In the genomic region with DNA sequence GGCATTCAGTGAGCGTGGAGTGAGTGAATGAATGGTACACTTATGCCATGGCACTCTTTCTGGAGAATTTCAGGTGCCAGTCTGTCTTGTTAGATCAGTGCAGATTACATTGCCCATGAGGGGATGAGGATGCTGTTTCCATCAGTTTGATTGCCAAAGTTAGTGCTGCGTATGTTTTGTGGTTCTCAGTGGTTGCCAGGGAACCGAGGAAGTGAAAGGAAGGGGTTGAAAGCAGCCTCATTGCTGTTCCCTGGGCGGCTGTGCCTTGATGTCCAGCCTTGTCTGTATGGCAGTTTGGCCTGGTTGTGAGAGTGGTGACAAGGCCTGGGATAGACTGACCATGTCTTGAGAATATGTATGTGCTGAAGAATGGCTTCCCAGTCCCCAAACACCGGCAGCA, we compare ENCODE assay signal across 3 cellular contexts.
TF ChIP-seq lines count a peak whose summit lies in the region.

No MANE protein-coding gene starts in this region.

TF ChIP-seq in liver, 16 proteins besides CTCF, POLR2A, EP300 and RAD21:
- TF ChIP-seq FOXA2 (IDR thresholded peaks at IDR 0.05) = no peak
- TF ChIP-seq HNF4G (IDR thresholded peaks at IDR 0.05) = no peak
- TF ChIP-seq RXRA (IDR thresholded peaks at IDR 0.05) = no peak
- TF ChIP-seq EGR1 (IDR thresholded peaks at IDR 0.05; ENCODE audit: low read depth in 2 of 2) = no peak
- TF ChIP-seq JUND (IDR thresholded peaks at IDR 0.05) = no peak

TF ChIP-seq in HepG2, 621 proteins besides CTCF, POLR2A, EP300 and RAD21 (continues in another document):
- TF ChIP-seq, protein P1, sequence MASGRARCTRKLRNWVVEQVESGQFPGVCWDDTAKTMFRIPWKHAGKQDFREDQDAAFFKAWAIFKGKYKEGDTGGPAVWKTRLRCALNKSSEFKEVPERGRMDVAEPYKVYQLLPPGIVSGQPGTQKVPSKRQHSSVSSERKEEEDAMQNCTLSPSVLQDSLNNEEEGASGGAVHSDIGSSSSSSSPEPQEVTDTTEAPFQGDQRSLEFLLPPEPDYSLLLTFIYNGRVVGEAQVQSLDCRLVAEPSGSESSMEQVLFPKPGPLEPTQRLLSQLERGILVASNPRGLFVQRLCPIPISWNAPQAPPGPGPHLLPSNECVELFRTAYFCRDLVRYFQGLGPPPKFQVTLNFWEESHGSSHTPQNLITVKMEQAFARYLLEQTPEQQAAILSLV (CRISPR knock-in tag; IDR thresholded peaks at IDR 0.05; ENCODE audit: borderline replicate concordance) = no peak
- no peak for TF ChIP-seq HNRNPL (IDR thresholded peaks at IDR 0.05; ENCODE audit: low read depth, low read length)
- TF ChIP-seq, protein P2, sequence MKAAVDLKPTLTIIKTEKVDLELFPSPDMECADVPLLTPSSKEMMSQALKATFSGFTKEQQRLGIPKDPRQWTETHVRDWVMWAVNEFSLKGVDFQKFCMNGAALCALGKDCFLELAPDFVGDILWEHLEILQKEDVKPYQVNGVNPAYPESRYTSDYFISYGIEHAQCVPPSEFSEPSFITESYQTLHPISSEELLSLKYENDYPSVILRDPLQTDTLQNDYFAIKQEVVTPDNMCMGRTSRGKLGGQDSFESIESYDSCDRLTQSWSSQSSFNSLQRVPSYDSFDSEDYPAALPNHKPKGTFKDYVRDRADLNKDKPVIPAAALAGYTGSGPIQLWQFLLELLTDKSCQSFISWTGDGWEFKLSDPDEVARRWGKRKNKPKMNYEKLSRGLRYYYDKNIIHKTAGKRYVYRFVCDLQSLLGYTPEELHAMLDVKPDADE (CRISPR knock-in tag; IDR thresholded peaks at IDR 0.05) = no peak
- TF ChIP-seq ZEB1 (IDR thresholded peaks at IDR 0.05; ENCODE audit: insufficient replicate concordance, low read depth) = no peak
- TF ChIP-seq, protein P3, sequence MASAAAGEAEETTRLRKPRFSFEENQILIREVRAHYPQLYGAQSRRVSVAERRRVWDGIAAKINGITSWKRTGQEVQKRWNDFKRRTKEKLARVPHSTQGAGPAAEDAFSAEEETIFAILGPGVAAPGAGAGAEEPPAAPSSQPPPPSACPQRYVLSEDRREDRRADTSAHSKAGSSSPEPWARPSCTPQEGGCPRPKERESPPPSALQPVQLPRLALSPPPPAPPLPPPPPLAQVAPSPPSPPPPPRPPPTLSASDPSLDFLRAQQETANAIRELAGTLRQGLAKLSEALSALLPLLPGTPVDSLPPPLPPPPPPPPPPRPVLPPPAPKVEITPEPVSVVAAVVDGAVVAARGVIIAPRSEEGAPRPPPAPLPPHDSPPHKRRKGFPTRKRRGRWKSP (CRISPR knock-in tag; IDR thresholded peaks at IDR 0.05) = no peak
- TF ChIP-seq ZNF746 (CRISPR knock-in tag; IDR thresholded peaks at IDR 0.05) = no peak
- TF ChIP-seq, protein P4, sequence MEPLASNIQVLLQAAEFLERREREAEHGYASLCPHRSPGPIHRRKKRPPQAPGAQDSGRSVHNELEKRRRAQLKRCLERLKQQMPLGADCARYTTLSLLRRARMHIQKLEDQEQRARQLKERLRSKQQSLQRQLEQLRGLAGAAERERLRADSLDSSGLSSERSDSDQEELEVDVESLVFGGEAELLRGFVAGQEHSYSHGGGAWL (CRISPR knock-in tag; IDR thresholded peaks at IDR 0.05) = no peak
- TF ChIP-seq, protein P5, sequence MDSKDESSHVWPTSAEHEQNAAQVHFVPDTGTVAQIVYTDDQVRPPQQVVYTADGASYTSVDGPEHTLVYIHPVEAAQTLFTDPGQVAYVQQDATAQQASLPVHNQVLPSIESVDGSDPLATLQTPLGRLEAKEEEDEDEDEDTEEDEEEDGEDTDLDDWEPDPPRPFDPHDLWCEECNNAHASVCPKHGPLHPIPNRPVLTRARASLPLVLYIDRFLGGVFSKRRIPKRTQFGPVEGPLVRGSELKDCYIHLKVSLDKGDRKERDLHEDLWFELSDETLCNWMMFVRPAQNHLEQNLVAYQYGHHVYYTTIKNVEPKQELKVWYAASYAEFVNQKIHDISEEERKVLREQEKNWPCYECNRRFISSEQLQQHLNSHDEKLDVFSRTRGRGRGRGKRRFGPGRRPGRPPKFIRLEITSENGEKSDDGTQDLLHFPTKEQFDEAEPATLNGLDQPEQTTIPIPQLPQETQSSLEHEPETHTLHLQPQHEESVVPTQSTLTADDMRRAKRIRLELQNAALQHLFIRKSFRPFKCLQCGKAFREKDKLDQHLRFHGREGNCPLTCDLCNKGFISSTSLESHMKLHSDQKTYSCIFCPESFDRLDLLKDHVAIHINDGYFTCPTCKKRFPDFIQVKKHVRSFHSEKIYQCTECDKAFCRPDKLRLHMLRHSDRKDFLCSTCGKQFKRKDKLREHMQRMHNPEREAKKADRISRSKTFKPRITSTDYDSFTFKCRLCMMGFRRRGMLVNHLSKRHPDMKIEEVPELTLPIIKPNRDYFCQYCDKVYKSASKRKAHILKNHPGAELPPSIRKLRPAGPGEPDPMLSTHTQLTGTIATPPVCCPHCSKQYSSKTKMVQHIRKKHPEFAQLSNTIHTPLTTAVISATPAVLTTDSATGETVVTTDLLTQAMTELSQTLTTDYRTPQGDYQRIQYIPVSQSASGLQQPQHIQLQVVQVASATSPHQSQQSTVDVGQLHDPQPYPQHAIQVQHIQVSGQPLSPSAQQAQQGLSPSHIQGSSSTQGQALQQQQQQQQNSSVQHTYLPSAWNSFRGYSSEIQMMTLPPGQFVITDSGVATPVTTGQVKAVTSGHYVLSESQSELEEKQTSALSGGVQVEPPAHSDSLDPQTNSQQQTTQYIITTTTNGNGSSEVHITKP (CRISPR knock-in tag; IDR thresholded peaks at IDR 0.05; ENCODE audit: low read depth) = no peak
- TF ChIP-seq, protein P6, sequence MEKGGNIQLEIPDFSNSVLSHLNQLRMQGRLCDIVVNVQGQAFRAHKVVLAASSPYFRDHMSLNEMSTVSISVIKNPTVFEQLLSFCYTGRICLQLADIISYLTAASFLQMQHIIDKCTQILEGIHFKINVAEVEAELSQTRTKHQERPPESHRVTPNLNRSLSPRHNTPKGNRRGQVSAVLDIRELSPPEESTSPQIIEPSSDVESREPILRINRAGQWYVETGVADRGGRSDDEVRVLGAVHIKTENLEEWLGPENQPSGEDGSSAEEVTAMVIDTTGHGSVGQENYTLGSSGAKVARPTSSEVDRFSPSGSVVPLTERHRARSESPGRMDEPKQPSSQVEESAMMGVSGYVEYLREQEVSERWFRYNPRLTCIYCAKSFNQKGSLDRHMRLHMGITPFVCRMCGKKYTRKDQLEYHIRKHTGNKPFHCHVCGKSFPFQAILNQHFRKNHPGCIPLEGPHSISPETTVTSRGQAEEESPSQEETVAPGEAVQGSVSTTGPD (CRISPR knock-in tag; IDR thresholded peaks at IDR 0.05) = no peak
- TF ChIP-seq ZNF7 (CRISPR knock-in tag; IDR thresholded peaks at IDR 0.05) = no peak
- no peak for TF ChIP-seq ZNF619 (CRISPR knock-in tag; IDR thresholded peaks at IDR 0.05)
- no peak for TF ChIP-seq CBX1 (IDR thresholded peaks at IDR 0.05; ENCODE audit: low read depth)
- no peak for TF ChIP-seq ZFP36L1 (CRISPR knock-in tag; IDR thresholded peaks at IDR 0.05)
- no peak for TF ChIP-seq EED (CRISPR knock-in tag; IDR thresholded peaks at IDR 0.05)
- TF ChIP-seq, protein P7, sequence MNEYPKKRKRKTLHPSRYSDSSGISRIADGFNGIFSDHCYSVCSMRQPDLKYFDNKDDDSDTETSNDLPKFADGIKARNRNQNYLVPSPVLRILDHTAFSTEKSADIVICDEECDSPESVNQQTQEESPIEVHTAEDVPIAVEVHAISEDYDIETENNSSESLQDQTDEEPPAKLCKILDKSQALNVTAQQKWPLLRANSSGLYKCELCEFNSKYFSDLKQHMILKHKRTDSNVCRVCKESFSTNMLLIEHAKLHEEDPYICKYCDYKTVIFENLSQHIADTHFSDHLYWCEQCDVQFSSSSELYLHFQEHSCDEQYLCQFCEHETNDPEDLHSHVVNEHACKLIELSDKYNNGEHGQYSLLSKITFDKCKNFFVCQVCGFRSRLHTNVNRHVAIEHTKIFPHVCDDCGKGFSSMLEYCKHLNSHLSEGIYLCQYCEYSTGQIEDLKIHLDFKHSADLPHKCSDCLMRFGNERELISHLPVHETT (CRISPR knock-in tag; conservative IDR thresholded peaks at IDR 0.05) = no peak
- no peak for TF ChIP-seq ADNP (CRISPR knock-in tag; IDR thresholded peaks at IDR 0.05)
- no peak for TF ChIP-seq ZNF17 (CRISPR knock-in tag; IDR thresholded peaks at IDR 0.05)

TF ChIP-seq in GM23338, 12 proteins besides CTCF, POLR2A, EP300 and RAD21:
- no peak for TF ChIP-seq JUNB (IDR thresholded peaks at IDR 0.05; ENCODE audit: unreplicated experiment)
